In the genomic region with DNA sequence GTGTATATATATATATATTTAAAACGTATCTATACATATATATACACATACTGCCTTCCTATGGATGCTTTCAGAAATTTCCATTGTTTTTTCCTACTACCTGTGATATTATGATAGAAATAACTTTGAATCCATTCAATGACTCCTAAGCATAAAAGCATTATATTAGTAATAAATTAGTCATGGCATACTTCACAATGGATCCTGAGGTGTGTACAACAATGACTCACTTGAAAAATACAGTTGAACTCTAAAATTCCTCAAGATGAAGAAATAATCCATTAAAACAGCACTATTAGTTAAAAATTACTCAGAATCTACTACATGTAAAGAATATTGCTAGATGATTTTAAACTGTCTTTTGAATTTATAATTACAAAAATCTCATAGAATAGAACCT, we compare ENCODE assay signal across 20 cellular contexts.
DNase-seq lines count a peak whose midpoint lies in the region; TF ChIP-seq lines count a peak whose summit lies in the region.
"Had no signal": no experiment of that assay in that cellular context is flagged by ENCODE, and none has a peak within 500 bp of the region (broad histone marks: within the 10 kb centered on the region; RNA-seq: fewer than 3 reads in every experiment).

No MANE protein-coding gene starts in this region.

- no peak overlapping the region for H3K4me3 Mint-ChIP-seq in MCF 10A (ENCODE audit: unreplicated experiment)
- H3K4me3 Mint-ChIP-seq: CD8-positive, alpha-beta T cell had no signal

- no peak overlapping the region for H3K27ac Mint-ChIP-seq in MCF 10A (ENCODE audit: low read depth, unreplicated experiment)
- H3K27ac Mint-ChIP-seq: CD8-positive, alpha-beta T cell had no signal

- no peaks in the 10 kb centered on the region for H4K20me1 ChIP-seq in mammary epithelial cell (ENCODE audit: insufficient read depth, low read length)

- TF ChIP-seq POLR2A in breast epithelium (IDR thresholded peaks at IDR 0.05): no peak

- H3K36me3 ChIP-seq in breast epithelium: no peaks in the 10 kb centered on the region
- H3K36me3 ChIP-seq in mammary epithelial cell (ENCODE audit: insufficient read depth, low read length): no peaks in the 10 kb centered on the region

- no TSS peak for BruUV-seq in MCF 10A (replicated peaks; lab: Mats Ljungman, UMichigan)
- no TSS peak for BruUV-seq in mammary epithelial cell (replicated peaks; lab: Mats Ljungman, UMichigan)

- H3K27me3 ChIP-seq in breast epithelium (no peaks in the 10 kb centered on the region), mammary epithelial cell (ENCODE audit: insufficient read depth, low read length) (no peaks in the 10 kb centered on the region)

- no peak for TF ChIP-seq CTCF in MCF 10A (IDR thresholded peaks at IDR 0.05; ENCODE audit: unreplicated experiment)
- no peak for TF ChIP-seq CTCF in breast epithelium (IDR thresholded peaks at IDR 0.05)
- no peak for TF ChIP-seq CTCF in mammary epithelial cell (conservative IDR thresholded peaks at IDR 0.05 in 1 of 2, IDR thresholded peaks at IDR 0.05 in 1 of 2; ENCODE audit: extremely low read depth in 1 of 2, insufficient read depth in 1 of 2, low read depth in 1 of 2, low read length in 2 of 2)

- DNase-seq in MCF 10A (ENCODE audit: unreplicated experiment): peak; percentile 56
- DNase-seq in breast epithelium (ENCODE audit: low spot score in 2 of 2): no peak
- DNase-seq in mammary epithelial cell: peak; percentile 72
- peak; percentile 2 for DNase-seq in glomerular endothelial cell (ENCODE audit: extremely low read depth, low read depth, low spot score)
- no peak for DNase-seq in activated CD4-positive, alpha-beta T cell treated with anti-CD3 and anti-CD28 coated beads for 48 hours
- DNase-seq in NCI-H526 treated with DMSO at 0.1 percent for 48 hours (lab: John Stamatoyannopoulos, UW): no peak
- DNase-seq in caudate nucleus (lab: John Stamatoyannopoulos, UW): no peak
- no peak for DNase-seq in NCI-H1105 treated with DMSO at 0.1 percent for 48 hours (lab: John Stamatoyannopoulos, UW)
- DNase-seq: CD8-positive, alpha-beta T cell; DND-41; GF-D8; HCEC 1CT; NCI-H1436 treated with DMSO at 0.1 percent for 48 hours; NCI-H2029 treated with DMSO at 0.1 percent for 48 hours; NCI-H2171 treated with DMSO at 0.1 percent for 48 hours; NCI-H82; PC-9; Right ventricle myocardium superior had no signal

- H3K27me3 Mint-ChIP-seq in MCF 10A (ENCODE audit: insufficient read depth, unreplicated experiment): no peaks in the 10 kb centered on the region

- H3K27ac ChIP-seq in breast epithelium: no peak overlapping the region
- peak overlapping the region; percentile 47 for H3K27ac ChIP-seq in mammary epithelial cell (ENCODE audit: insufficient read depth, low read depth, low read length)
- H3K27ac ChIP-seq in caudate nucleus (ENCODE audit: low read depth, low read length): no peak overlapping the region
- H3K27ac ChIP-seq: 22Rv1, PC-9 had no signal

- peaks cover 11% of the 10 kb centered on the region for H3K4me1 Mint-ChIP-seq in MCF 10A (ENCODE audit: insufficient read depth, unreplicated experiment)

- H3K9me3 Mint-ChIP-seq in MCF 10A (ENCODE audit: unreplicated experiment): no peaks in the 10 kb centered on the region

- H3K9me3 ChIP-seq in breast epithelium: peaks cover 15 to 33% of the 10 kb centered on the region in 2 donors
- H3K9me3 ChIP-seq in mammary epithelial cell (replicated peaks; ENCODE audit: insufficient read depth, low read length): peaks cover 11% of the 10 kb centered on the region

- CTCF ChIA-PET in MCF 10A (lab: Yijun Ruan, JAX) (interaction anchor here (0.6 to 1.0 kb wide), 2 partner anchors 32 to 441 kb away, joined by 3 to 6 read pairs; no protein-coding TSS in a partner anchor), mammary epithelial cell (lab: Charles Lee; ENCODE audit: low non-redundant PET) (interaction anchor here (0.6 kb wide), 1 partner anchor 45 kb away, joined by 5 read pairs; no protein-coding TSS in a partner anchor)

- dilution Hi-C loops in mammary epithelial cell (cut with HindIII; ENCODE audit: low sequenced_read_pairs): no loop called here

- no peak overlapping the region for H2AFZ ChIP-seq in mammary epithelial cell (ENCODE audit: low read depth, low read length)
- H2AFZ ChIP-seq: PC-9 had no signal

- 5% methylated on average over 1 of the region's 1 CpG for WGBS in mammary epithelial cell (ENCODE audit: low coverage, missing lambda C conversion rate)

- H3K4me3 ChIP-seq in breast epithelium (no peak overlapping the region), mammary epithelial cell (replicated peaks in 1 of 3; ENCODE audit: insufficient read depth in 1 of 3, low read depth in 2 of 3, low read length in 3 of 3) (no peak overlapping the region)
- H3K4me3 ChIP-seq: K562, PC-9 had no signal

- H3K4me2 ChIP-seq in mammary epithelial cell (ENCODE audit: insufficient read depth, low read depth, low read length): peak overlapping the region; percentile 40
- H3K4me2 ChIP-seq: PC-9 had no signal

- intact Hi-C loops in MCF 10A (cut with micrococcal nuclease) (no loop called here), breast epithelium (cut with DNase I; ENCODE audit: low total_unique reads) (no loop called here), mammary epithelial cell (cut with micrococcal nuclease) (no loop called here)

- POLR2A ChIA-PET in MCF 10A (lab: Yijun Ruan, JAX): no interaction called here

- in situ Hi-C loops in mammary epithelial cell (cut with MboI; ENCODE audit: low sequenced_read_pairs in 2 of 2): no loop called here

- H3K36me3 Mint-ChIP-seq in MCF 10A (ENCODE audit: insufficient read depth, unreplicated experiment): no peaks in the 10 kb centered on the region
- H3K36me3 Mint-ChIP-seq: CD8-positive, alpha-beta T cell had no signal

- H3K4me1 ChIP-seq in breast epithelium (no peaks in the 10 kb centered on the region), mammary epithelial cell (ENCODE audit: insufficient read depth, low read length) (peaks cover 9% of the 10 kb centered on the region)

- H3K9ac ChIP-seq in mammary epithelial cell (ENCODE audit: insufficient read depth, low read length): no peak overlapping the region

- H3K79me2 ChIP-seq in mammary epithelial cell (ENCODE audit: insufficient read depth, low read length): no peaks in the 10 kb centered on the region

Comparison
In these comparisons a context has a peak if more than half of its experiments do, and no peak if none do; other contexts are left out.
1. DNase-seq: peak in MCF 10A (single experiment), mammary epithelial cell (single experiment) and glomerular endothelial cell (single experiment); none in breast epithelium (0 of 2), activated CD4-positive, alpha-beta T cell treated with anti-CD3 and anti-CD28 coated beads for 48 hours (single experiment), NCI-H526 treated with DMSO at 0.1 percent for 48 hours (single experiment), caudate nucleus (0 of 61) and NCI-H1105 treated with DMSO at 0.1 percent for 48 hours (single experiment).